Comparison of ENCODE assay signal across 18 cellular contexts in the genomic region with DNA sequence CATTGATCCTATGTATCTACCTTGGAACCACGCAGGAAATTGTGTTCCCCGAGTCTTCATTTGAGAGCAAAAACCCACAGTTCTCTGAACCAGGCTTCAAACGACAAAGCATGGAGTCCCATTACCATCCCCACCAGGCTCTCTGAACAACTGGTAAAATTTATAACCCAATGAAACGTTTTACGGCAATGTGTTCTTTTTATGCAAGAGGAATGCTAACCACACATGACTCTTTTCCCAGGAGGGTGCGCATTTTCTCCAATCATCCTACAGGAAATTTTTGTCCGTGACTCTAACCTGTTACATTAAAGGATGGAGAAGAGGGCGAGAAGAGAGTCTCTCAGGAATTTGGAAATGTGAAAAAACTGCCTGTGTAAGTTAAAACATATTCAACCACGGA. TPM values are rescaled to one million over a fixed set of nuclear protein-coding genes. Genes with fewer than 3 reads are reported as not detected.
DNase-seq lines count a peak whose midpoint lies in the region; ATAC-seq and TF ChIP-seq lines count a peak whose summit lies in the region.
"Had no signal": no experiment of that assay in that cellular context is flagged by ENCODE, and none has a peak within 500 bp of the region (broad histone marks: within the 10 kb centered on the region; RNA-seq: fewer than 3 reads in every experiment).

No MANE protein-coding gene starts in this region.

- no peak overlapping the region for H3K4me3 Mint-ChIP-seq in mesothelial cell of epicardium
- H3K4me3 Mint-ChIP-seq: CD14-positive monocyte; CD8-positive, alpha-beta T cell; H9; IgD-negative memory B cell had no signal

- H3K4me3 ChIP-seq in AG09309 (ENCODE audit: control insufficient read depth, low read depth, low read length) (no peak overlapping the region), SJSA1 (no peak overlapping the region), fibroblast of villous mesenchyme (ENCODE audit: low read depth, low read length) (no peak overlapping the region), skeletal muscle cell (ENCODE audit: low read depth, low read length) (no peak overlapping the region)

- no peaks in the 10 kb centered on the region for H3K9me3 Mint-ChIP-seq in mesothelial cell of epicardium
- H3K9me3 Mint-ChIP-seq: CD8-positive, alpha-beta T cell; H9; IgD-negative memory B cell had no signal

- H3K27me3 ChIP-seq in SJSA1 (replicated peaks) = no peaks in the 10 kb centered on the region

- no peaks in the 10 kb centered on the region for H3K36me3 ChIP-seq in SJSA1

- no peak overlapping the region for H3K27ac Mint-ChIP-seq in mesothelial cell of epicardium
- H3K27ac Mint-ChIP-seq: CD8-positive, alpha-beta T cell had no signal

- peaks cover 8% of the 10 kb centered on the region for H3K36me3 Mint-ChIP-seq in mesothelial cell of epicardium

- ATAC-seq in HG03280 (IDR thresholded peaks at IDR 0.05; ENCODE audit: unreplicated experiment) = no peak
- ATAC-seq: CD8-positive, alpha-beta T cell had no signal

- no peaks in the 10 kb centered on the region for H3K4me1 Mint-ChIP-seq in mesothelial cell of epicardium
- H3K4me1 Mint-ChIP-seq: H9 had no signal

- H3K4me1 ChIP-seq in SJSA1 (replicated peaks) = peaks cover 14% of the 10 kb centered on the region

- DNase-seq in AG09309 (ENCODE audit: low read depth) = peak; percentile 29
- DNase-seq in SJSA1 (ENCODE audit: low read depth in 1 of 2, low spot score in 2 of 2) = no peak
- peak; percentile 64 for DNase-seq in fibroblast of villous mesenchyme (ENCODE audit: low read depth)
- peak; percentile 62 for DNase-seq in skeletal muscle cell (ENCODE audit: low read depth)
- no peak for DNase-seq in NCI-H1694 treated with DMSO at 0.1 percent for 48 hours (lab: John Stamatoyannopoulos, UW)
- DNase-seq in NCI-H446 treated with DMSO at 0.1 percent for 48 hours (lab: John Stamatoyannopoulos, UW) = no peak
- no peak for DNase-seq in mesothelial cell of epicardium (ENCODE audit: low spot score in 2 of 2, unreplicated experiment in 2 of 2)
- DNase-seq: ACHN; CD8-positive, alpha-beta T cell; COR-L47; DND-41; GDM1; GOT3; H9 had no signal

- H3K27me3 Mint-ChIP-seq in mesothelial cell of epicardium (ENCODE audit: low read depth) = no peaks in the 10 kb centered on the region
- H3K27me3 Mint-ChIP-seq: IgD-negative memory B cell had no signal

- peak overlapping the region; percentile 52 for H3K27ac ChIP-seq in SJSA1

- H3K9me3 ChIP-seq in SJSA1 (replicated peaks) = no peaks in the 10 kb centered on the region

- no peak for TF ChIP-seq CTCF in AG09309 (IDR thresholded peaks at IDR 0.05; ENCODE audit: control insufficient read depth, insufficient read depth, low read depth, low read length, missing control alignments)
- no peak for TF ChIP-seq CTCF in fibroblast of villous mesenchyme (IDR thresholded peaks at IDR 0.05; ENCODE audit: insufficient read depth, low read depth, low read length)
- TF ChIP-seq CTCF in mesothelial cell of epicardium (IDR thresholded peaks at IDR 0.05; ENCODE audit: unreplicated experiment) = no peak

RNA-seq across cellular contexts. Expression of a gene that starts 17.8 kb away (rescaled TPM):
- total RNA-seq in SJSA1 (2014; rRNA removed; shearing (Covaris generic)) = 89.0 and 109 TPM in 2 replicates
- total RNA-seq in fibroblast of villous mesenchyme = 91.1 and 114 TPM in 2 replicates
- 50.4 to 53.3 TPM (median 53.1 TPM) in 3 replicates for total RNA-seq in mesothelial cell of epicardium

RNA-seq across cellular contexts. Expression of a gene that starts 18.6 kb away (rescaled TPM):
- not detected in 2 replicates for total RNA-seq in SJSA1 (2014; rRNA removed; shearing (Covaris generic))
- total RNA-seq in fibroblast of villous mesenchyme = 0.43 TPM in 1 of 2 replicates, not detected in the other
- not detected in 3 replicates for total RNA-seq in mesothelial cell of epicardium
- total RNA-seq: CD8-positive, alpha-beta T cell; H9; HT1080 had no signal

Comparison
In these comparisons a context has a peak if more than half of its experiments do, and no peak if none do; other contexts are left out.
1. DNase-seq: peak in AG09309 (single experiment), fibroblast of villous mesenchyme (single experiment) and skeletal muscle cell (single experiment); none in SJSA1 (0 of 2), NCI-H1694 treated with DMSO at 0.1 percent for 48 hours (single experiment), NCI-H446 treated with DMSO at 0.1 percent for 48 hours (single experiment) and mesothelial cell of epicardium (0 of 2).